Comparison of ENCODE assay signal across 1 cellular context in the genomic region with DNA sequence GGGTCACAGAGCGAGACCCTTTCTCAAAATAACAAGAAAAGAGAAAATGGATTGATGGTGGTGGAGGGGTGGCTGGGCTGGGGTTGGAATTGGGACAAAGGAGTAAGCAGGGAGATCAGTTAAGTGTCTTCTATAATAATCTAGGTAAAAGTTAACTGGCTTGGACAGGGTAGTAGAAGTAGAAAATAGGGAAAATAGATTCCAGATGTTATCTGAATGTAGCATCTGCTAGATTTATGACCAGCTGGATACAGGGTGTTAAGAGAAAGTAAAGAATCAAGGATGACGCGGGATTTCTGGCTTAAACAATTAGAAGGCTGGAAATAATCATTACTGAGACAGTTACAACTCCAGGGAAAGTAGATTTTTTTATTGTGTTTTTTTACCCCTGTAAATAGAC.
TF ChIP-seq lines count a peak whose summit lies in the region.

No MANE protein-coding gene starts in this region.

TF ChIP-seq in K562, 482 proteins besides CTCF, POLR2A, EP300 and RAD21:
- peak; percentile 91 for TF ChIP-seq MEIS2 (IDR thresholded peaks at IDR 0.05; ENCODE audit: partially characterized antibody)
- no peak for TF ChIP-seq FOXA1 (IDR thresholded peaks at IDR 0.05; ENCODE audit: borderline replicate concordance)
- no peak for TF ChIP-seq TFAM (CRISPR knock-in tag; conservative IDR thresholded peaks at IDR 0.05)
- TF ChIP-seq, protein P1, sequence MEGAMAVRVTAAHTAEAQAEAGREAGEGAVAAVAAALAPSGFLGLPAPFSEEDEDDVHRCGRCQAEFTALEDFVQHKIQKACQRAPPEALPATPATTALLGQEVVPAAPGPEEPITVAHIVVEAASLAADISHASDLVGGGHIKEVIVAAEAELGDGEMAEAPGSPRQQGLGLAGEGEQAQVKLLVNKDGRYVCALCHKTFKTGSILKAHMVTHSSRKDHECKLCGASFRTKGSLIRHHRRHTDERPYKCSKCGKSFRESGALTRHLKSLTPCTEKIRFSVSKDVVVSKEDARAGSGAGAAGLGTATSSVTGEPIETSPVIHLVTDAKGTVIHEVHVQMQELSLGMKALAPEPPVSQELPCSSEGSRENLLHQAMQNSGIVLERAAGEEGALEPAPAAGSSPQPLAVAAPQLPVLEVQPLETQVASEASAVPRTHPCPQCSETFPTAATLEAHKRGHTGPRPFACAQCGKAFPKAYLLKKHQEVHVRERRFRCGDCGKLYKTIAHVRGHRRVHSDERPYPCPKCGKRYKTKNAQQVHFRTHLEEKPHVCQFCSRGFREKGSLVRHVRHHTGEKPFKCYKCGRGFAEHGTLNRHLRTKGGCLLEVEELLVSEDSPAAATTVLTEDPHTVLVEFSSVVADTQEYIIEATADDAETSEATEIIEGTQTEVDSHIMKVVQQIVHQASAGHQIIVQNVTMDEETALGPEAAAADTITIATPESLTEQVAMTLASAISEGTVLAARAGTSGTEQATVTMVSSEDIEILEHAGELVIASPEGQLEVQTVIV (CRISPR knock-in tag; IDR thresholded peaks at IDR 0.05; ENCODE audit: borderline replicate concordance) = no peak
- no peak for TF ChIP-seq TEAD2 (tag; IDR thresholded peaks at IDR 0.05)
- TF ChIP-seq, protein P2, sequence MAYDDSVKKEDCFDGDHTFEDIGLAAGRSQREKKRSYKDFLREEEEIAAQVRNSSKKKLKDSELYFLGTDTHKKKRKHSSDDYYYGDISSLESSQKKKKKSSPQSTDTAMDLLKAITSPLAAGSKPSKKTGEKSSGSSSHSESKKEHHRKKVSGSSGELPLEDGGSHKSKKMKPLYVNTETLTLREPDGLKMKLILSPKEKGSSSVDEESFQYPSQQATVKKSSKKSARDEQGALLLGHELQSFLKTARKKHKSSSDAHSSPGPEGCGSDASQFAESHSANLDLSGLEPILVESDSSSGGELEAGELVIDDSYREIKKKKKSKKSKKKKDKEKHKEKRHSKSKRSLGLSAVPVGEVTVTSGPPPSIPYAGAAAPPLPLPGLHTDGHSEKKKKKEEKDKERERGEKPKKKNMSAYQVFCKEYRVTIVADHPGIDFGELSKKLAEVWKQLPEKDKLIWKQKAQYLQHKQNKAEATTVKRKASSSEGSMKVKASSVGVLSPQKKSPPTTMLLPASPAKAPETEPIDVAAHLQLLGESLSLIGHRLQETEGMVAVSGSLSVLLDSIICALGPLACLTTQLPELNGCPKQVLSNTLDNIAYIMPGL (CRISPR knock-in tag; IDR thresholded peaks at IDR 0.05) = no peak
- TF ChIP-seq FOXK1 (CRISPR knock-in tag; IDR thresholded peaks at IDR 0.05; ENCODE audit: borderline replicate concordance) = no peak
- no peak for TF ChIP-seq RBM25 (IDR thresholded peaks at IDR 0.05; ENCODE audit: low read depth, low read length, severe bottlenecking)
- TF ChIP-seq ZNF121 (CRISPR knock-in tag; conservative IDR thresholded peaks at IDR 0.05) = no peak
- no peak for TF ChIP-seq ZNF165 (CRISPR knock-in tag; IDR thresholded peaks at IDR 0.05; ENCODE audit: borderline replicate concordance)
- no peak for TF ChIP-seq MYNN (IDR thresholded peaks at IDR 0.05)
- TF ChIP-seq MYNN (CRISPR knock-in tag; IDR thresholded peaks at IDR 0.05) = no peak
- peak; percentile 34 for TF ChIP-seq CBFA2T2 (conservative IDR thresholded peaks at IDR 0.05)
- no peak for TF ChIP-seq HDAC8 (tag; IDR thresholded peaks at IDR 0.05)
- no peak for TF ChIP-seq RBBP5 (IDR thresholded peaks at IDR 0.05; ENCODE audit: borderline replicate concordance, insufficient read depth, low read length, poor library complexity, severe bottlenecking)
- TF ChIP-seq, protein P3, sequence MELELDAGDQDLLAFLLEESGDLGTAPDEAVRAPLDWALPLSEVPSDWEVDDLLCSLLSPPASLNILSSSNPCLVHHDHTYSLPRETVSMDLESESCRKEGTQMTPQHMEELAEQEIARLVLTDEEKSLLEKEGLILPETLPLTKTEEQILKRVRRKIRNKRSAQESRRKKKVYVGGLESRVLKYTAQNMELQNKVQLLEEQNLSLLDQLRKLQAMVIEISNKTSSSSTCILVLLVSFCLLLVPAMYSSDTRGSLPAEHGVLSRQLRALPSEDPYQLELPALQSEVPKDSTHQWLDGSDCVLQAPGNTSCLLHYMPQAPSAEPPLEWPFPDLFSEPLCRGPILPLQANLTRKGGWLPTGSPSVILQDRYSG (tag; conservative IDR thresholded peaks at IDR 0.05; ENCODE audit: low read depth) = no peak
- TF ChIP-seq ZBTB17 (CRISPR knock-in tag; IDR thresholded peaks at IDR 0.05) = no peak
- 0 out of 2 replicates have a peak, but pooled peaks have one; percentile 14 for TF ChIP-seq GATAD2B (IDR thresholded peaks at IDR 0.05; ENCODE audit: borderline replicate concordance)
- no peak for TF ChIP-seq ZBTB8A (IDR thresholded peaks at IDR 0.05; ENCODE audit: partially characterized antibody)
- TF ChIP-seq SMAD3 (CRISPR knock-in tag; conservative IDR thresholded peaks at IDR 0.05) = no peak
- TF ChIP-seq ZNF316 (IDR thresholded peaks at IDR 0.05) = peak; percentile 33; the same call in 1 of the 2 replicates
- TF ChIP-seq SRSF7 (optimal IDR thresholded peaks at IDR 0.05; ENCODE audit: low read depth, low read length) = no peak
- peak; percentile 29; the same call in 1 of the 2 replicates for TF ChIP-seq SMARCA4 (IDR thresholded peaks at IDR 0.05)
- TF ChIP-seq BACH1 (tag; IDR thresholded peaks at IDR 0.05) = no peak
- TF ChIP-seq CBFA2T3 (IDR thresholded peaks at IDR 0.05) = peak; percentile 61
- no peak for TF ChIP-seq FOXP1 (CRISPR knock-in tag; IDR thresholded peaks at IDR 0.05)
- TF ChIP-seq, protein P4, sequence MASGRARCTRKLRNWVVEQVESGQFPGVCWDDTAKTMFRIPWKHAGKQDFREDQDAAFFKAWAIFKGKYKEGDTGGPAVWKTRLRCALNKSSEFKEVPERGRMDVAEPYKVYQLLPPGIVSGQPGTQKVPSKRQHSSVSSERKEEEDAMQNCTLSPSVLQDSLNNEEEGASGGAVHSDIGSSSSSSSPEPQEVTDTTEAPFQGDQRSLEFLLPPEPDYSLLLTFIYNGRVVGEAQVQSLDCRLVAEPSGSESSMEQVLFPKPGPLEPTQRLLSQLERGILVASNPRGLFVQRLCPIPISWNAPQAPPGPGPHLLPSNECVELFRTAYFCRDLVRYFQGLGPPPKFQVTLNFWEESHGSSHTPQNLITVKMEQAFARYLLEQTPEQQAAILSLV (tag; IDR thresholded peaks at IDR 0.05) = no peak
- TF ChIP-seq MXI1 (IDR thresholded peaks at IDR 0.05; ENCODE audit: low read depth, low read length) = no peak
- TF ChIP-seq, protein P5, sequence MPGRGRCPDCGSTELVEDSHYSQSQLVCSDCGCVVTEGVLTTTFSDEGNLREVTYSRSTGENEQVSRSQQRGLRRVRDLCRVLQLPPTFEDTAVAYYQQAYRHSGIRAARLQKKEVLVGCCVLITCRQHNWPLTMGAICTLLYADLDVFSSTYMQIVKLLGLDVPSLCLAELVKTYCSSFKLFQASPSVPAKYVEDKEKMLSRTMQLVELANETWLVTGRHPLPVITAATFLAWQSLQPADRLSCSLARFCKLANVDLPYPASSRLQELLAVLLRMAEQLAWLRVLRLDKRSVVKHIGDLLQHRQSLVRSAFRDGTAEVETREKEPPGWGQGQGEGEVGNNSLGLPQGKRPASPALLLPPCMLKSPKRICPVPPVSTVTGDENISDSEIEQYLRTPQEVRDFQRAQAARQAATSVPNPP (IDR thresholded peaks at IDR 0.05; ENCODE audit: borderline replicate concordance, insufficient read depth, insufficient read length) = no peak
- peak; percentile 74 for TF ChIP-seq NFE2 (IDR thresholded peaks at IDR 0.05; ENCODE audit: low read depth)
- 0 out of 2 replicates have a peak, but pooled peaks have one; percentile 42 for TF ChIP-seq MAFG (tag; conservative IDR thresholded peaks at IDR 0.05)
- TF ChIP-seq ZNF143 (CRISPR knock-in tag; IDR thresholded peaks at IDR 0.05) = no peak
- TF ChIP-seq, protein P6, sequence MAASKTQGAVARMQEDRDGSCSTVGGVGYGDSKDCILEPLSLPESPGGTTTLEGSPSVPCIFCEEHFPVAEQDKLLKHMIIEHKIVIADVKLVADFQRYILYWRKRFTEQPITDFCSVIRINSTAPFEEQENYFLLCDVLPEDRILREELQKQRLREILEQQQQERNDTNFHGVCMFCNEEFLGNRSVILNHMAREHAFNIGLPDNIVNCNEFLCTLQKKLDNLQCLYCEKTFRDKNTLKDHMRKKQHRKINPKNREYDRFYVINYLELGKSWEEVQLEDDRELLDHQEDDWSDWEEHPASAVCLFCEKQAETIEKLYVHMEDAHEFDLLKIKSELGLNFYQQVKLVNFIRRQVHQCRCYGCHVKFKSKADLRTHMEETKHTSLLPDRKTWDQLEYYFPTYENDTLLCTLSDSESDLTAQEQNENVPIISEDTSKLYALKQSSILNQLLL (CRISPR knock-in tag; IDR thresholded peaks at IDR 0.05; ENCODE audit: borderline replicate concordance) = no peak
- peak; percentile 49; the same call in 1 of the 2 replicates for TF ChIP-seq C11orf30 (IDR thresholded peaks at IDR 0.05; ENCODE audit: low read depth)
- TF ChIP-seq, protein P7, sequence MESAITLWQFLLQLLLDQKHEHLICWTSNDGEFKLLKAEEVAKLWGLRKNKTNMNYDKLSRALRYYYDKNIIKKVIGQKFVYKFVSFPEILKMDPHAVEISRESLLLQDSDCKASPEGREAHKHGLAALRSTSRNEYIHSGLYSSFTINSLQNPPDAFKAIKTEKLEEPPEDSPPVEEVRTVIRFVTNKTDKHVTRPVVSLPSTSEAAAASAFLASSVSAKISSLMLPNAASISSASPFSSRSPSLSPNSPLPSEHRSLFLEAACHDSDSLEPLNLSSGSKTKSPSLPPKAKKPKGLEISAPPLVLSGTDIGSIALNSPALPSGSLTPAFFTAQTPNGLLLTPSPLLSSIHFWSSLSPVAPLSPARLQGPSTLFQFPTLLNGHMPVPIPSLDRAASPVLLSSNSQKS (CRISPR knock-in tag; IDR thresholded peaks at IDR 0.05) = no peak
- no peak for TF ChIP-seq STAT5A (IDR thresholded peaks at IDR 0.05; ENCODE audit: borderline replicate concordance, low read length)
- no peak for TF ChIP-seq ZNF311 (CRISPR knock-in tag; IDR thresholded peaks at IDR 0.05)
- no peak for TF ChIP-seq KDM1A (IDR thresholded peaks at IDR 0.05)
- TF ChIP-seq SMARCC2 (IDR thresholded peaks at IDR 0.05; ENCODE audit: low read depth) = peak; percentile 30; the same call in 1 of the 2 replicates
- no peak for TF ChIP-seq ZNF444 (CRISPR knock-in tag; IDR thresholded peaks at IDR 0.05)
- TF ChIP-seq, protein P8, sequence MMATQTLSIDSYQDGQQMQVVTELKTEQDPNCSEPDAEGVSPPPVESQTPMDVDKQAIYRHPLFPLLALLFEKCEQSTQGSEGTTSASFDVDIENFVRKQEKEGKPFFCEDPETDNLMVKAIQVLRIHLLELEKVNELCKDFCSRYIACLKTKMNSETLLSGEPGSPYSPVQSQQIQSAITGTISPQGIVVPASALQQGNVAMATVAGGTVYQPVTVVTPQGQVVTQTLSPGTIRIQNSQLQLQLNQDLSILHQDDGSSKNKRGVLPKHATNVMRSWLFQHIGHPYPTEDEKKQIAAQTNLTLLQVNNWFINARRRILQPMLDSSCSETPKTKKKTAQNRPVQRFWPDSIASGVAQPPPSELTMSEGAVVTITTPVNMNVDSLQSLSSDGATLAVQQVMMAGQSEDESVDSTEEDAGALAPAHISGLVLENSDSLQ (IDR thresholded peaks at IDR 0.05) = peak; percentile 81
- TF ChIP-seq, protein P9, sequence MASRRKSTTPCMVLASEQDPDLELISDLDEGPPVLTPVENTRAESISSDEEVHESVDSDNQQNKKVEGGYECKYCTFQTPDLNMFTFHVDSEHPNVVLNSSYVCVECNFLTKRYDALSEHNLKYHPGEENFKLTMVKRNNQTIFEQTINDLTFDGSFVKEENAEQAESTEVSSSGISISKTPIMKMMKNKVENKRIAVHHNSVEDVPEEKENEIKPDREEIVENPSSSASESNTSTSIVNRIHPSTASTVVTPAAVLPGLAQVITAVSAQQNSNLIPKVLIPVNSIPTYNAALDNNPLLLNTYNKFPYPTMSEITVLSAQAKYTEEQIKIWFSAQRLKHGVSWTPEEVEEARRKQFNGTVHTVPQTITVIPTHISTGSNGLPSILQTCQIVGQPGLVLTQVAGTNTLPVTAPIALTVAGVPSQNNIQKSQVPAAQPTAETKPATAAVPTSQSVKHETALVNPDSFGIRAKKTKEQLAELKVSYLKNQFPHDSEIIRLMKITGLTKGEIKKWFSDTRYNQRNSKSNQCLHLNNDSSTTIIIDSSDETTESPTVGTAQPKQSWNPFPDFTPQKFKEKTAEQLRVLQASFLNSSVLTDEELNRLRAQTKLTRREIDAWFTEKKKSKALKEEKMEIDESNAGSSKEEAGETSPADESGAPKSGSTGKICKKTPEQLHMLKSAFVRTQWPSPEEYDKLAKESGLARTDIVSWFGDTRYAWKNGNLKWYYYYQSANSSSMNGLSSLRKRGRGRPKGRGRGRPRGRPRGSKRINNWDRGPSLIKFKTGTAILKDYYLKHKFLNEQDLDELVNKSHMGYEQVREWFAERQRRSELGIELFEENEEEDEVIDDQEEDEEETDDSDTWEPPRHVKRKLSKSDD (conservative IDR thresholded peaks at IDR 0.05; ENCODE audit: low read length) = no peak
- TF ChIP-seq TAL1 (IDR thresholded peaks at IDR 0.05) = peak; percentile 61
- TF ChIP-seq, protein P10, sequence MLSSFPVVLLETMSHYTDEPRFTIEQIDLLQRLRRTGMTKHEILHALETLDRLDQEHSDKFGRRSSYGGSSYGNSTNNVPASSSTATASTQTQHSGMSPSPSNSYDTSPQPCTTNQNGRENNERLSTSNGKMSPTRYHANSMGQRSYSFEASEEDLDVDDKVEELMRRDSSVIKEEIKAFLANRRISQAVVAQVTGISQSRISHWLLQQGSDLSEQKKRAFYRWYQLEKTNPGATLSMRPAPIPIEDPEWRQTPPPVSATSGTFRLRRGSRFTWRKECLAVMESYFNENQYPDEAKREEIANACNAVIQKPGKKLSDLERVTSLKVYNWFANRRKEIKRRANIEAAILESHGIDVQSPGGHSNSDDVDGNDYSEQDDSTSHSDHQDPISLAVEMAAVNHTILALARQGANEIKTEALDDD (IDR thresholded peaks at IDR 0.05) = peak; percentile 17; the same call in 1 of the 2 replicates
- no peak for TF ChIP-seq ZNF583 (CRISPR knock-in tag; IDR thresholded peaks at IDR 0.05)
- TF ChIP-seq, protein P11, sequence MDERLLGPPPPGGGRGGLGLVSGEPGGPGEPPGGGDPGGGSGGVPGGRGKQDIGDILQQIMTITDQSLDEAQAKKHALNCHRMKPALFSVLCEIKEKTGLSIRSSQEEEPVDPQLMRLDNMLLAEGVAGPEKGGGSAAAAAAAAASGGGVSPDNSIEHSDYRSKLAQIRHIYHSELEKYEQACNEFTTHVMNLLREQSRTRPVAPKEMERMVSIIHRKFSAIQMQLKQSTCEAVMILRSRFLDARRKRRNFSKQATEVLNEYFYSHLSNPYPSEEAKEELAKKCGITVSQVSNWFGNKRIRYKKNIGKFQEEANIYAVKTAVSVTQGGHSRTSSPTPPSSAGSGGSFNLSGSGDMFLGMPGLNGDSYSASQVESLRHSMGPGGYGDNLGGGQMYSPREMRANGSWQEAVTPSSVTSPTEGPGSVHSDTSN (CRISPR knock-in tag; IDR thresholded peaks at IDR 0.05; ENCODE audit: low read depth) = no peak
- TF ChIP-seq, protein P11 (tag; conservative IDR thresholded peaks at IDR 0.05; ENCODE audit: low read depth) = peak; percentile 82
- peak; percentile 65; the same call in 1 of the 2 replicates for TF ChIP-seq ARID1B (IDR thresholded peaks at IDR 0.05)
- TF ChIP-seq NCOR1 (IDR thresholded peaks at IDR 0.05) = peak; percentile 16; the same call in 1 of the 2 replicates
- TF ChIP-seq RFX5 (IDR thresholded peaks at IDR 0.05; ENCODE audit: low read depth, low read length) = no peak
